Comparison of ENCODE assay signal across 8 cellular contexts in genomic region chr6:89638320-89639195, GRCh38. TPM values are rescaled to one million over a fixed set of nuclear protein-coding genes. Genes with fewer than 3 reads are reported as not detected.
DNase-seq lines count a peak whose midpoint lies in the region; ATAC-seq and TF ChIP-seq lines count a peak whose summit lies in the region.

Gene LYRM2 (minus strand): TSS chr6:89638747. CDS start chr6:89638716, 31 bp downstream.

- H3K4ac ChIP-seq in IMR-90 (ENCODE audit: low read depth, low read length), result peak within 1 kb of the TSS; percentile 93

- H3K14ac ChIP-seq in IMR-90 (replicated peaks; ENCODE audit: low read depth, low read length), result peak within 1 kb of the TSS; percentile 96

- peak within 1 kb of the TSS; percentile 93 for H3K18ac ChIP-seq in IMR-90 (ENCODE audit: low read depth, low read length)

- peak within 1 kb of the TSS; percentile 94 for H2BK5ac ChIP-seq in IMR-90 (ENCODE audit: low read depth, low read length, poor library complexity, severe bottlenecking)

- 0 out of 2 replicates have a peak within 1 kb of the TSS, but pooled peaks have one; percentile 36 for H2BK20ac ChIP-seq in IMR-90 (ENCODE audit: low read depth, low read length)

- intact Hi-C loops in IMR-90 (cut with micrococcal nuclease), result no loop called here

- dilution Hi-C loops in IMR-90 (cut with HindIII; ENCODE audit: low sequenced_read_pairs, unreplicated experiment), result no loop called here

- H4K5ac ChIP-seq in IMR-90 (ENCODE audit: low read depth, low read length), result peak within 1 kb of the TSS; percentile 95

- H2AK9ac ChIP-seq in IMR-90 (replicated peaks; ENCODE audit: low read depth, low read length, poor library complexity), result peak within 1 kb of the TSS; percentile 93

- H3K4me2 ChIP-seq in IMR-90 (ENCODE audit: low read depth, low read length), result peak within 1 kb of the TSS; percentile 77

- peak within 1 kb of the TSS; percentile 57 to 99 for H4K8ac ChIP-seq in IMR-90 (ENCODE audit: low read depth in 2 of 2, low read length in 2 of 2)

- no peak within 1 kb of the TSS; the same call in 2 of the 3 replicates for H2BK15ac ChIP-seq in IMR-90 (ENCODE audit: low read depth, low read length)

- peaks cover 10 to 13% of the 10 kb centered on the region in 2 experiments; a peak in 3 of 4 replicates for H3K79me1 ChIP-seq in IMR-90 (ENCODE audit: low read depth in 1 of 2, low read length in 2 of 2)

- TF ChIP-seq POLR2A in IMR-90 (IDR thresholded peaks at IDR 0.05; ENCODE audit: low read depth, low read length), result peak; percentile 89

- in situ Hi-C loops in IMR-90 (cut with MboI; ENCODE audit: low sequenced_read_pairs), result no loop called here

- H2AFZ ChIP-seq in IMR-90 (replicated peaks; ENCODE audit: low read length, poor library complexity), result peak within 1 kb of the TSS; percentile 99

- peak within 1 kb of the TSS; percentile 85 for H3K9ac ChIP-seq in IMR-90 (ENCODE audit: low read depth, low read length)

- H3K4me3 ChIP-seq in IMR-90 (ENCODE audit: insufficient read depth, low read depth, low read length) (peak within 1 kb of the TSS; percentile 79), epithelial cell of esophagus (ENCODE audit: low read length) (peak within 1 kb of the TSS; percentile 89), mononuclear cell (ENCODE audit: low read length) (peak within 1 kb of the TSS; percentile 79)

- no peaks in the 10 kb centered on the region for H3K9me3 ChIP-seq in IMR-90 (ENCODE audit: control insufficient read depth, insufficient read depth, low read length)
- no peaks in the 10 kb centered on the region for H3K9me3 ChIP-seq in mononuclear cell (ENCODE audit: low read depth, low read length)

- H4K20me1 ChIP-seq in IMR-90 (ENCODE audit: insufficient read depth, low read length), result no peaks in the 10 kb centered on the region

- no peaks in the 10 kb centered on the region for H3K27me3 ChIP-seq in IMR-90 (ENCODE audit: control insufficient read depth, insufficient read depth, low read length)
- no peaks in the 10 kb centered on the region for H3K27me3 ChIP-seq in mononuclear cell (ENCODE audit: insufficient read depth, low read length)

- H4K91ac ChIP-seq in IMR-90 (ENCODE audit: insufficient read depth, low read depth, low read length), result peak within 1 kb of the TSS; percentile 98

- peak within 1 kb of the TSS; percentile 33; the same call in 1 of the 2 replicates for H2AK5ac ChIP-seq in IMR-90 (ENCODE audit: low read depth, low read length)

- ATAC-seq in GM21528 (IDR thresholded peaks at IDR 0.05; ENCODE audit: low FRiP score, unreplicated experiment) (peak; percentile 98), IMR-90 (ENCODE audit: low read depth) (peak; percentile 98)

- no peaks in the 10 kb centered on the region; the same call in 1 of the 2 replicates for H3K4me1 ChIP-seq in IMR-90 (ENCODE audit: control insufficient read depth, insufficient read depth, low read length)
- peaks cover 15% of the 10 kb centered on the region for H3K4me1 ChIP-seq in mononuclear cell (ENCODE audit: insufficient read depth, low read length)

- DNase-seq in DMS 273 treated with DMSO at 0.1 percent for 48 hours (lab: John Stamatoyannopoulos, UW) (peak; percentile 73), IMR-90 (peak; percentile 90), OCI-M1 (lab: John Stamatoyannopoulos, UW) (peak; percentile 98), activated T-cell treated with anti-CD3 and anti-CD28 coated beads for 24 hours (ENCODE audit: low read depth) (peak; percentile 89), epithelial cell of esophagus (ENCODE audit: low read depth) (peak; percentile 94)
- peak; percentile 77 to 82 for DNase-seq in stimulated activated CD8-positive, alpha-beta memory T cell treated with anti-CD3 and anti-CD28 coated beads, Interleukin-4, amount 100 ng/mL, for 1 hour (ENCODE audit: low read depth in 2 of 2, low spot score in 1 of 2)

- H2BK120ac ChIP-seq in IMR-90 (ENCODE audit: low read depth, low read length), result peak within 1 kb of the TSS; percentile 93

- no TSS peak for BruUV-seq in IMR-90 (replicated peaks; lab: Mats Ljungman, UMichigan)

- H3K56ac ChIP-seq in IMR-90 (ENCODE audit: extremely low read depth, insufficient read depth, low read length), result peak within 1 kb of the TSS; percentile 95

- TF ChIP-seq CTCF in IMR-90 (conservative IDR thresholded peaks at IDR 0.05; ENCODE audit: low read depth, low read length) (no peak), epithelial cell of esophagus (IDR thresholded peaks at IDR 0.05; ENCODE audit: insufficient read depth, low read depth, low read length, missing control alignments) (peak; percentile 10)

- CTCF ChIA-PET in IMR-90 (lab: Yijun Ruan, JAX), result interaction anchor here (1.1 kb wide), 1 partner anchor 9 kb away, joined by 4 read pairs; no protein-coding TSS in a partner anchor

- peak within 1 kb of the TSS; percentile 95 for H3K23ac ChIP-seq in IMR-90 (ENCODE audit: low read depth, low read length)

- TF ChIP-seq RAD21 in IMR-90 (IDR thresholded peaks at IDR 0.05; ENCODE audit: low read length), result no peak

- POLR2A ChIA-PET in IMR-90 (lab: Charles Lee; ENCODE audit: unreplicated experiment), result interaction anchor here (0.5 to 0.7 kb wide), 2 partner anchors 8 to 852 kb away, joined by 3 to 4 read pairs; no protein-coding TSS in a partner anchor

- H3K27ac ChIP-seq in IMR-90 (ENCODE audit: insufficient read depth, low read length), result peak within 1 kb of the TSS; percentile 89

- H3K36me3 ChIP-seq in IMR-90 (ENCODE audit: control insufficient read depth, insufficient read depth, low read length), result peaks cover 4% of the 10 kb centered on the region

- whole genome bisulfite sequencing in IMR-90 (ENCODE audit: extremely low coverage in 2 of 2, insufficient read length in 1 of 2), 2 experiments, result 0% methylated on average over 23 of the region's 58 CpGs; no CpG with 5 or more reads in 1 of the 2 experiments

- no peaks in the 10 kb centered on the region for H3K9me1 ChIP-seq in IMR-90 (ENCODE audit: insufficient read depth, low read length)

TF ChIP-seq in IMR-90, 13 proteins besides CTCF, POLR2A, EP300 and RAD21:
- TF ChIP-seq BHLHE40 (IDR thresholded peaks at IDR 0.05; ENCODE audit: low read depth, low read length) (peak; percentile 78; the same call in 1 of the 2 replicates), MAZ (IDR thresholded peaks at IDR 0.05; ENCODE audit: borderline replicate concordance, low read depth, low read length) (no peak), RFX5 (IDR thresholded peaks at IDR 0.05; ENCODE audit: low read depth, low read length) (no peak), USF2 (IDR thresholded peaks at IDR 0.05; ENCODE audit: low read depth, low read length) (no peak), ELK1 (IDR thresholded peaks at IDR 0.05; ENCODE audit: borderline replicate concordance, low read depth, low read length) (no peak), MXI1 (IDR thresholded peaks at IDR 0.05; ENCODE audit: borderline replicate concordance, low read depth, low read length) (peak; percentile 73; the same call in 1 of the 2 replicates)
TF ChIP-seq in IMR-90: peak in this region for 2.

RNA-seq across cellular contexts. Expression of gene LYRM2, which starts in this region (rescaled TPM):
- total RNA-seq in IMR-90 (2012; rRNA removed) (22.8 and 24.0 TPM in 2 replicates), mononuclear cell (21.3 TPM)
- polyA plus RNA-seq in IMR-90 (2012; rRNA removed), result 14.0 and 14.8 TPM in 2 replicates
- 1.7 and 2.3 TPM in 2 replicates for polyA plus RNA-seq in IMR-90 (2012; cell fraction: cytosol; rRNA removed)
- 0.40 and 3.2 TPM in 2 replicates for polyA plus RNA-seq in IMR-90 (2012; cell fraction: nucleus; rRNA removed; ENCODE audit: low replicate concordance)

Comparison
In these comparisons a context has a peak if more than half of its experiments do, and no peak if none do; other contexts are left out.
1. Peak in every context shown above with its lines: DNase-seq, ATAC-seq, H3K4me3 ChIP-seq and H3K27ac ChIP-seq.